Comparison of ENCODE assay signal across 1 cellular context in the genomic region with DNA sequence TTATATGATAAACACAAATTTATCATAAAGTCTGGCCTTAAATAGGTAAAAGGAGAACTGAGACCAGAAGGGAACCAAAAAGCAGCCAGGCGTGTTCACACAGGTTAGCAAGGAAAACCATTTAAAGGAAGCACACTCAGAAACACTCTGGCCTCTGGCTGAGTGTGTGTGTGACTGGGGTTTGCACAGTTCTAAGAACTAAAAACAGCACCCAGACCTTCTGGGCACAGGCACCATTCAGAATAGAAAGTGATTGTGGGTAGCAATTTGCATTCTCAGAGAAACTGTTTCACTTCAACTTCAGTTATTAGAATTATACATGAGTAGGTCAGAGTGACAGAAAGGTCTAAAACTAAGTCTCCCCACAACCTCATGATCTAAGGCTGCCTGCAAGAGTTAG.
TF ChIP-seq lines count a peak whose summit lies in the region.

No MANE protein-coding gene starts in this region.

TF ChIP-seq in HepG2, 621 proteins besides CTCF, POLR2A, EP300 and RAD21 (continued from another document):
- TF ChIP-seq, protein P1, sequence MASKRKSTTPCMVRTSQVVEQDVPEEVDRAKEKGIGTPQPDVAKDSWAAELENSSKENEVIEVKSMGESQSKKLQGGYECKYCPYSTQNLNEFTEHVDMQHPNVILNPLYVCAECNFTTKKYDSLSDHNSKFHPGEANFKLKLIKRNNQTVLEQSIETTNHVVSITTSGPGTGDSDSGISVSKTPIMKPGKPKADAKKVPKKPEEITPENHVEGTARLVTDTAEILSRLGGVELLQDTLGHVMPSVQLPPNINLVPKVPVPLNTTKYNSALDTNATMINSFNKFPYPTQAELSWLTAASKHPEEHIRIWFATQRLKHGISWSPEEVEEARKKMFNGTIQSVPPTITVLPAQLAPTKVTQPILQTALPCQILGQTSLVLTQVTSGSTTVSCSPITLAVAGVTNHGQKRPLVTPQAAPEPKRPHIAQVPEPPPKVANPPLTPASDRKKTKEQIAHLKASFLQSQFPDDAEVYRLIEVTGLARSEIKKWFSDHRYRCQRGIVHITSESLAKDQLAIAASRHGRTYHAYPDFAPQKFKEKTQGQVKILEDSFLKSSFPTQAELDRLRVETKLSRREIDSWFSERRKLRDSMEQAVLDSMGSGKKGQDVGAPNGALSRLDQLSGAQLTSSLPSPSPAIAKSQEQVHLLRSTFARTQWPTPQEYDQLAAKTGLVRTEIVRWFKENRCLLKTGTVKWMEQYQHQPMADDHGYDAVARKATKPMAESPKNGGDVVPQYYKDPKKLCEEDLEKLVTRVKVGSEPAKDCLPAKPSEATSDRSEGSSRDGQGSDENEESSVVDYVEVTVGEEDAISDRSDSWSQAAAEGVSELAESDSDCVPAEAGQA (IDR thresholded peaks at IDR 0.05; ENCODE audit: low read depth), result no peak
- TF ChIP-seq, protein P1 (CRISPR knock-in tag; IDR thresholded peaks at IDR 0.05; ENCODE audit: borderline replicate concordance), result no peak
